8 cellular contexts compared by ENCODE assay signal in the genomic region with DNA sequence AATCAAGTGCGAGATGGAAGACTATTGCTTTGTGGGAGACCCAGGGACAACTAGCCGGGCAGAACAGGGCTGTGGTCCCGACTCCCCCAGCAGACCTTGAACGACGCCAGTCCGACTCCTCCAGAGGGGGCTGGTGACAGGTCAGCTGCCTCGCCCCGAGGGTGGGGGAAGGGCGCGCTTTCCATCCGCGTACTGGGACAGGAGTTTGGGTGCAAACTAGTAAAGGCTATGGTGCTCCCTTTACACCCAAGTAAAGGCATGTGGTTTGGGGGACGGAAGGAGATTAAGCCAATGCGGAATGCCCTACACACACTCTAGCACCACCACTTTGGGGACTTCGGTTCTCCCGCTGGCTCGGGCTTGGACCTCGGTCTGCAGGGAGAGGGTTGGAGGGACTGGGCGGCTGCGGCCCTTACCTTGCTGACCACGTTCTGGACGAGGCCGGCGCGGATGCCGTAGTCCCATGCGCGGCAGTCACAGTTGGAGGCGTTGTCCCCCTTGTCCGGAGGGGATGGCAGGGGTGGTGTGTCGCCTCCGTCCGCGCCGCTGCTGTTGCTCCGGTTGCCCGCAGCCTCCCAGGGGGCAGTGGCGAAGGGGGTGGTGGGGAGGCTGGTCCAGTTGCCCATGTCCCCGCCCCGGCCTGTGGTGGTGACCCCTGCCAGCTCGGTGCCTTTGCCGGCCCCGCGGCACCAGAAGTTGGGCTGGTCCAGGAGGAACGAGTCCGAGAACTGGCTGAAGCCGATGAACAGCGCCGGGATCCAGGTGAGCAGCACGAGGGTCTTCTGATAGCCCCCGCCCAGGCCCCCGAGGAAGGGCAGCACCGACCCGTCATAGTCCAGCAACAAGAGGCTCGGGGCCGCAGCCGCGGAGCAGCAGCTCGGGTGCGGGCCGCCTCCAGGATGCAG. TPM values are rescaled to one million over a fixed set of nuclear protein-coding genes. Genes with fewer than 3 reads are reported as not detected.
DNase-seq lines count a peak whose midpoint lies in the region; ATAC-seq and TF ChIP-seq lines count a peak whose summit lies in the region.

No MANE protein-coding gene starts in this region.

- H3K4me1 ChIP-seq in Caco-2 (peaks cover 10% of the 10 kb centered on the region; the same call in 1 of the 2 replicates), right lobe of liver (peaks cover 0 to 41% (median 5%) of the 10 kb centered on the region in 4 donors), tibial artery (peaks cover 0 to 44% (median 22%) of the 10 kb centered on the region in 4 donors), testis (peaks cover 9% of the 10 kb centered on the region)

- CTCF ChIA-PET in Caco-2 (lab: Charles Lee), result interaction anchor here (1.0 to 1.6 kb wide), 4 partner anchors 12 to 209 kb away, joined by 4 to 12 read pairs (median 6); no protein-coding TSS in a partner anchor

- WGBS in right lobe of liver (ENCODE audit: insufficient coverage, low coverage, low lambda C conversion rate, missing lambda C conversion rate), result 4% methylated on average over 7 of the region's 61 CpGs
- 2% methylated on average over 39 to 43 of the region's 61 CpGs for WGBS in testis, 2 donors

- no TSS peak for BruUV-seq in Caco-2 (replicated peaks; lab: Mats Ljungman, UMichigan)

- H3K36me3 ChIP-seq in Caco-2 (ENCODE audit: control insufficient read depth, insufficient read depth, low read length) (no peaks in the 10 kb centered on the region), right lobe of liver (no peaks in the 10 kb centered on the region), tibial artery (no peaks in the 10 kb centered on the region), testis (ENCODE audit: low read depth, missing control alignments) (no peaks in the 10 kb centered on the region)

- peak in 1 of 2 experiments; percentile 57 for DNase-seq in Caco-2
- no peak for DNase-seq in Jurkat, Clone E6-1 (ENCODE audit: low read depth, low spot score)
- DNase-seq in caudate nucleus (lab: John Stamatoyannopoulos, UW), result peak in 41 of 61 donors; percentile 13 to 75 (median 44)
- peak; percentile 70 to 78 (median 71) for DNase-seq in right lobe of liver
- DNase-seq in tibial artery, result peak in 1 of 2 donors; percentile 73
- no peak for DNase-seq in DMS153 (lab: John Stamatoyannopoulos, UW)
- no peak for DNase-seq in osteocyte (ENCODE audit: extremely low spot score, unreplicated experiment)
- no peak for DNase-seq in testis

- no peak overlapping the region for H3K27ac Mint-ChIP-seq in Caco-2 (ENCODE audit: unreplicated experiment)
- H3K27ac Mint-ChIP-seq in osteocyte (ENCODE audit: unreplicated experiment), result no peak overlapping the region

- TF ChIP-seq CTCF in Caco-2 (IDR thresholded peaks at IDR 0.05; ENCODE audit: insufficient read depth in 1 of 2, low read depth in 1 of 2, low read length in 1 of 2, severe bottlenecking in 1 of 2, unreplicated experiment in 1 of 2), result peak in 1 of 2 experiments; percentile 8
- TF ChIP-seq CTCF in right lobe of liver (IDR thresholded peaks at IDR 0.05), result no peak
- TF ChIP-seq CTCF in tibial artery (IDR thresholded peaks at IDR 0.05), result no peak
- TF ChIP-seq CTCF in osteocyte (IDR thresholded peaks at IDR 0.05), result no peak
- no peak for TF ChIP-seq CTCF in testis (IDR thresholded peaks at IDR 0.05)

- H3K4me3 ChIP-seq in Caco-2 (ENCODE audit: low read depth, low read length) (peak overlapping the region; percentile 87), right lobe of liver (peak overlapping the region; percentile 63 to 73 (median 69)), tibial artery (peak overlapping the region; percentile 57 to 71), testis (peak overlapping the region in 1 of 2 donors; percentile 47)
- H3K4me3 ChIP-seq in Jurkat, Clone E6-1 (ENCODE audit: low read length), result peak overlapping the region; percentile 42

- H3K4me3 Mint-ChIP-seq in Caco-2 (ENCODE audit: unreplicated experiment) (no peak overlapping the region), osteocyte (ENCODE audit: unreplicated experiment) (no peak overlapping the region)

- ATAC-seq in right lobe of liver, result peak; percentile 29 to 52 (median 38)

- TF ChIP-seq POLR2A in right lobe of liver (IDR thresholded peaks at IDR 0.05) (no peak), testis (IDR thresholded peaks at IDR 0.05) (no peak)

- intact Hi-C loops in Caco-2 (cut with micrococcal nuclease; ENCODE audit: unreplicated experiment), result loop anchor here (1.0 to 5.0 kb wide), 4 partner anchors 36 to 277 kb away; no protein-coding TSS in a partner anchor
- intact Hi-C loops in right lobe of liver (cut with DNase I), result loop anchor here in 1 of 2 donors (5.0 kb wide), 1 partner anchor 178 kb away; no protein-coding TSS in a partner anchor
- intact Hi-C loops in tibial artery (cut with DNase I; ENCODE audit: low total_unique reads), result loop anchor here (5.0 to 10.0 kb wide), 2 partner anchors 171 to 272 kb away; no protein-coding TSS in a partner anchor
- intact Hi-C loops in testis (cut with DNase I; ENCODE audit: low total_unique reads), result loop anchor here (10.0 kb wide), 1 partner anchor 171 kb away; no protein-coding TSS in a partner anchor

- H3K36me3 Mint-ChIP-seq in Caco-2 (ENCODE audit: insufficient read depth, unreplicated experiment), result no peaks in the 10 kb centered on the region
- H3K36me3 Mint-ChIP-seq in osteocyte (ENCODE audit: unreplicated experiment), result no peaks in the 10 kb centered on the region

- H3K27ac ChIP-seq in caudate nucleus (ENCODE audit: low read depth, low read length) (peak overlapping the region; percentile 72), right lobe of liver (peak overlapping the region; percentile 44 to 82 (median 45)), tibial artery (peak overlapping the region; percentile 9 to 13), testis (no peak overlapping the region)

- H3K9me3 ChIP-seq in Caco-2 (no peaks in the 10 kb centered on the region), right lobe of liver (no peaks in the 10 kb centered on the region), tibial artery (no peaks in the 10 kb centered on the region), testis (no peaks in the 10 kb centered on the region)

- no peaks in the 10 kb centered on the region for H3K27me3 ChIP-seq in Caco-2 (replicated peaks; ENCODE audit: control insufficient read depth, insufficient read depth, low read length)
- no peaks in the 10 kb centered on the region for H3K27me3 ChIP-seq in right lobe of liver
- H3K27me3 ChIP-seq in tibial artery, result no peaks in the 10 kb centered on the region
- H3K27me3 ChIP-seq in testis, result no peaks in the 10 kb centered on the region

- H3K9me3 Mint-ChIP-seq in Caco-2 (ENCODE audit: unreplicated experiment) (no peaks in the 10 kb centered on the region), osteocyte (ENCODE audit: unreplicated experiment) (no peaks in the 10 kb centered on the region)

- H3K4me1 Mint-ChIP-seq in Caco-2 (ENCODE audit: low read depth, unreplicated experiment), result peaks cover 9% of the 10 kb centered on the region
- peaks cover 8% of the 10 kb centered on the region for H3K4me1 Mint-ChIP-seq in osteocyte (ENCODE audit: unreplicated experiment)

- H3K27me3 Mint-ChIP-seq in Caco-2 (ENCODE audit: insufficient read depth, unreplicated experiment), result no peaks in the 10 kb centered on the region
- H3K27me3 Mint-ChIP-seq in osteocyte (ENCODE audit: unreplicated experiment), result no peaks in the 10 kb centered on the region

- POLR2A ChIA-PET in Caco-2 (lab: Charles Lee), result no interaction called here

RNA-seq across cellular contexts. Expression of a gene that starts 1.1 kb away (rescaled TPM):
- total RNA-seq in Caco-2 (2022) (44.9 and 45.5 TPM in 2 replicates), right lobe of liver (10 to 100 TPM; 11.7 to 27.6 (median 16.3) TPM), osteocyte (10.2 and 10.4 TPM in 2 replicates), testis (10 to 100 TPM in 1 of 2 donors, 1 to 10 TPM in 1; 9.0 to 14.9 TPM)
- 5.5 TPM for polyA plus RNA-seq in Jurkat, Clone E6-1 (2012; ENCODE audit: insufficient read depth, insufficient read length)
- 20.9 TPM for polyA plus RNA-seq in testis (ENCODE audit: insufficient read depth, low read depth, low replicate concordance)

Comparison
In these comparisons a context has a peak if more than half of its experiments do, and no peak if none do; other contexts are left out.
1. DNase-seq: peak in caudate nucleus (41 of 61) and right lobe of liver (3 of 3); none in Jurkat, Clone E6-1 (single experiment), DMS153 (single experiment), osteocyte (single experiment) and testis (single experiment).
2. H3K27ac ChIP-seq: peak in caudate nucleus (single experiment), right lobe of liver (3 of 3) and tibial artery (2 of 2); none in testis (0 of 2).